Comparison of ENCODE assay signal across 24 cellular contexts in genomic region chrX:136587532-136587931, GRCh38. TPM values are rescaled to one million over a fixed set of nuclear protein-coding genes. Genes with fewer than 3 reads are reported as not detected.
DNase-seq lines count a peak whose midpoint lies in the region; ATAC-seq and TF ChIP-seq lines count a peak whose summit lies in the region.
"Had no signal": no experiment of that assay in that cellular context is flagged by ENCODE, and none has a peak within 500 bp of the region (broad histone marks: within the 10 kb centered on the region; RNA-seq: fewer than 3 reads in every experiment).

No MANE protein-coding gene starts in this region.

- no peaks in the 10 kb centered on the region for H3K9me3 Mint-ChIP-seq in activated naive CD4-positive, alpha-beta T cell treated with anti-CD3 and anti-CD28 coated beads for 36 hours
- H3K9me3 Mint-ChIP-seq in activated naive CD8-positive, alpha-beta T cell treated with anti-CD3 and anti-CD28 coated beads, Interleukin-2, amount 10 ng/mL, durations not matched to agents 7 days and 5 days, result no peaks in the 10 kb centered on the region
- H3K9me3 Mint-ChIP-seq in stimulated activated naive CD8-positive, alpha-beta T cell treated with anti-CD3 and anti-CD28 coated beads, Interleukin-15, amount 100 ng/mL, for 72 hours, result no peaks in the 10 kb centered on the region
- H3K9me3 Mint-ChIP-seq: WTC11 had no signal

- H3K4me2 ChIP-seq in OCI-LY3 (ENCODE audit: low read length), result peak overlapping the region; percentile 36
- H3K4me2 ChIP-seq: KMS-11 had no signal

- H3K27ac Mint-ChIP-seq in activated naive CD4-positive, alpha-beta T cell treated with anti-CD3 and anti-CD28 coated beads for 36 hours, result peak overlapping the region; percentile 86
- peak overlapping the region; percentile 95 for H3K27ac Mint-ChIP-seq in activated naive CD8-positive, alpha-beta T cell treated with anti-CD3 and anti-CD28 coated beads, Interleukin-2, amount 10 ng/mL, durations not matched to agents 7 days and 5 days
- peak overlapping the region; percentile 60 to 75 for H3K27ac Mint-ChIP-seq in stimulated activated naive CD8-positive, alpha-beta T cell treated with anti-CD3 and anti-CD28 coated beads, Interleukin-15, amount 100 ng/mL, for 72 hours
- H3K27ac Mint-ChIP-seq: nephron, WTC11 had no signal

- intact Hi-C loops in activated naive CD4-positive, alpha-beta T cell treated with anti-CD3 and anti-CD28 coated beads for 36 hours (cut with micrococcal nuclease), result loop anchor here (5.0 kb wide), 1 partner anchor 190 kb away; no protein-coding TSS in a partner anchor

- H3K4me1 ChIP-seq in OCI-LY3 (ENCODE audit: low read length), result peaks cover 29% of the 10 kb centered on the region
- H3K4me1 ChIP-seq: breast epithelium, parathyroid adenoma, right lobe of liver, testis had no signal

- DNase-seq in activated naive CD4-positive, alpha-beta T cell treated with anti-CD3 and anti-CD28 coated beads for 36 hours, result no peak
- DNase-seq in activated naive CD4-positive, alpha-beta T cell treated with anti-CD3 and anti-CD28 coated beads, Interleukin-2, amount 50 U/mL, for 16 hours, result no peak
- no peak for DNase-seq in activated naive CD8-positive, alpha-beta T cell treated with anti-CD3 and anti-CD28 coated beads, Interleukin-2, amount 10 ng/mL, durations not matched to agents 7 days and 5 days
- no peak for DNase-seq in stimulated activated naive CD8-positive, alpha-beta T cell treated with anti-CD3 and anti-CD28 coated beads, Interleukin-15, amount 100 ng/mL, for 72 hours
- DNase-seq in NCI-H2029 treated with DMSO at 0.1 percent for 48 hours (lab: John Stamatoyannopoulos, UW) (no peak), superior temporal gyrus (ENCODE audit: extremely low spot score) (no peak)
- DNase-seq: DMS79 treated with DMSO at 0.1 percent for 48 hours, H7, left cardiac atrium, mesendoderm, NCI-H187, NCI-H2227 treated with DMSO at 0.1 percent for 48 hours, NCI-H774, PC-3, right lobe of liver, testis had no signal

- H3K27me3 Mint-ChIP-seq in activated naive CD4-positive, alpha-beta T cell treated with anti-CD3 and anti-CD28 coated beads for 36 hours (ENCODE audit: low read depth), result no peaks in the 10 kb centered on the region
- H3K27me3 Mint-ChIP-seq in activated naive CD8-positive, alpha-beta T cell treated with anti-CD3 and anti-CD28 coated beads, Interleukin-2, amount 10 ng/mL, durations not matched to agents 7 days and 5 days, result no peaks in the 10 kb centered on the region
- no peaks in the 10 kb centered on the region for H3K27me3 Mint-ChIP-seq in stimulated activated naive CD8-positive, alpha-beta T cell treated with anti-CD3 and anti-CD28 coated beads, Interleukin-15, amount 100 ng/mL, for 72 hours

- no peak overlapping the region for H3K4me3 ChIP-seq in OCI-LY3 (ENCODE audit: low read length)
- H3K4me3 ChIP-seq: breast epithelium, coronary artery, right lobe of liver, testis had no signal

- H3K79me2 ChIP-seq in OCI-LY3 (ENCODE audit: low read length), result no peaks in the 10 kb centered on the region
- H3K79me2 ChIP-seq: parathyroid adenoma had no signal

- H3K9ac ChIP-seq in OCI-LY3 (ENCODE audit: low read length), result no peak overlapping the region
- H3K9ac ChIP-seq: KMS-11, parathyroid adenoma had no signal

- peaks cover 63% of the 10 kb centered on the region for H3K4me1 Mint-ChIP-seq in activated naive CD4-positive, alpha-beta T cell treated with anti-CD3 and anti-CD28 coated beads for 36 hours (ENCODE audit: low read depth)
- peaks cover 44% of the 10 kb centered on the region for H3K4me1 Mint-ChIP-seq in activated naive CD8-positive, alpha-beta T cell treated with anti-CD3 and anti-CD28 coated beads, Interleukin-2, amount 10 ng/mL, durations not matched to agents 7 days and 5 days
- H3K4me1 Mint-ChIP-seq in stimulated activated naive CD8-positive, alpha-beta T cell treated with anti-CD3 and anti-CD28 coated beads, Interleukin-15, amount 100 ng/mL, for 72 hours, result peaks cover 63% of the 10 kb centered on the region
- H3K4me1 Mint-ChIP-seq: nephron had no signal

- H4K20me1 ChIP-seq in OCI-LY3 (ENCODE audit: insufficient read depth, low read length), result no peaks in the 10 kb centered on the region

- H3K4me3 Mint-ChIP-seq in activated naive CD4-positive, alpha-beta T cell treated with anti-CD3 and anti-CD28 coated beads for 36 hours, result no peak overlapping the region
- H3K4me3 Mint-ChIP-seq in activated naive CD8-positive, alpha-beta T cell treated with anti-CD3 and anti-CD28 coated beads, Interleukin-2, amount 10 ng/mL, durations not matched to agents 7 days and 5 days, result peak overlapping the region; percentile 63
- peak overlapping the region; percentile 43 to 51 for H3K4me3 Mint-ChIP-seq in stimulated activated naive CD8-positive, alpha-beta T cell treated with anti-CD3 and anti-CD28 coated beads, Interleukin-15, amount 100 ng/mL, for 72 hours
- H3K4me3 Mint-ChIP-seq: nephron, WTC11 had no signal

- CTCF ChIA-PET in activated naive CD4-positive, alpha-beta T cell treated with anti-CD3 and anti-CD28 coated beads for 36 hours (lab: Charles Lee), result no interaction called here

- H3K36me3 ChIP-seq in OCI-LY3 (replicated peaks; ENCODE audit: low read depth, low read length), result no peaks in the 10 kb centered on the region
- H3K36me3 ChIP-seq: breast epithelium, right lobe of liver had no signal

- H3K9me3 ChIP-seq in OCI-LY3 (ENCODE audit: insufficient read depth, low read length), result no peaks in the 10 kb centered on the region
- H3K9me3 ChIP-seq: breast epithelium, right lobe of liver, testis had no signal

- no peak for ATAC-seq in activated naive CD8-positive, alpha-beta T cell treated with anti-CD3 and anti-CD28 coated beads, Interleukin-2, amount 10 ng/mL, durations not matched to agents 7 days and 5 days (ENCODE audit: low read depth)
- ATAC-seq in stimulated activated naive CD8-positive, alpha-beta T cell treated with anti-CD3 and anti-CD28 coated beads, Interleukin-15, amount 100 ng/mL, for 72 hours, result no peak
- ATAC-seq: left cardiac atrium, PC-3, right lobe of liver, WTC11 had no signal

- TF ChIP-seq CTCF in OCI-LY3 (IDR thresholded peaks at IDR 0.05; ENCODE audit: low read depth, low read length), result no peak

- no peak overlapping the region for H2AFZ ChIP-seq in OCI-LY3 (ENCODE audit: low read depth, low read length)
- H2AFZ ChIP-seq: parathyroid adenoma had no signal

- no peak overlapping the region for H3K27ac ChIP-seq in OCI-LY3 (ENCODE audit: low read length)
- H3K27ac ChIP-seq: coronary artery, KMS-11, parathyroid adenoma, right lobe of liver, testis had no signal

- no peaks in the 10 kb centered on the region for H3K36me3 Mint-ChIP-seq in activated naive CD4-positive, alpha-beta T cell treated with anti-CD3 and anti-CD28 coated beads for 36 hours (ENCODE audit: low read depth)
- H3K36me3 Mint-ChIP-seq in activated naive CD8-positive, alpha-beta T cell treated with anti-CD3 and anti-CD28 coated beads, Interleukin-2, amount 10 ng/mL, durations not matched to agents 7 days and 5 days, result no peaks in the 10 kb centered on the region
- H3K36me3 Mint-ChIP-seq: WTC11 had no signal

- POLR2A ChIA-PET in activated naive CD8-positive, alpha-beta T cell treated with anti-CD3 and anti-CD28 coated beads, Interleukin-2, amount 10 ng/mL, durations not matched to agents 7 days and 5 days (lab: Charles Lee), result interaction anchor here (0.6 kb wide), 1 partner anchor 12 kb away, joined by 3 read pairs; no protein-coding TSS in a partner anchor

- H3K27me3 ChIP-seq in OCI-LY3 (ENCODE audit: low read depth, low read length), result no peaks in the 10 kb centered on the region
- H3K27me3 ChIP-seq: right lobe of liver, testis had no signal

RNA-seq across cellular contexts. Expression of gene VGLL1, which starts 55.5 kb away (rescaled TPM):
- total RNA-seq in activated naive CD4-positive, alpha-beta T cell treated with anti-CD3 and anti-CD28 coated beads for 36 hours, result not detected
- under 1 TPM in 1 of 2 experiments, not detected in 1; 0.77 TPM for total RNA-seq in activated naive CD8-positive, alpha-beta T cell treated with anti-CD3 and anti-CD28 coated beads, Interleukin-2, amount 10 ng/mL, durations not matched to agents 7 days and 5 days
- total RNA-seq: H7; left cardiac atrium; right lobe of liver; T-helper 2 cell treated with Interferon-gamma antibody and Interleukin-4, amounts not matched to agents 100 ng/mL and 5 ng/mL, for 36 hours; testis; WTC11 had no signal
